ENCODE assay signal across 33 cellular contexts in genomic region chr20:16824664-16825063, GRCh38.
"Had no signal": no experiment of that assay in that cellular context is flagged by ENCODE, and none has a peak within 500 bp of the region (broad histone marks: within the 10 kb centered on the region; RNA-seq: fewer than 3 reads in every experiment).

No MANE protein-coding gene starts in this region.

- H3K9me3 ChIP-seq: adrenal gland, ascending aorta, body of pancreas had no signal

- ATAC-seq: activated naive CD4-positive, alpha-beta T cell treated with anti-CD3 and anti-CD28 coated beads, Interleukin-2, amount 50 U/mL, for 72 hours; activated naive CD8-positive, alpha-beta T cell treated with anti-CD3 and anti-CD28 coated beads, Interleukin-2, amount 50 U/mL, for 24 hours; activated T-cell treated with anti-CD3 and anti-CD28 coated beads, Interleukin-2, amount 50 U/mL, for 4 hours; activated T-cell treated with anti-CD3 and anti-CD28 coated beads, Interleukin-2, amount 50 U/mL, for 72 hours; activated T-helper 17 cell treated with anti-CD3 and anti-CD28 coated beads, Interleukin-2, amount 50 U/mL, for 72 hours; body of pancreas had no signal

- H3K27me3 ChIP-seq: adrenal gland, ascending aorta, body of pancreas, brain microvascular endothelial cell, breast epithelium, cardiac muscle cell had no signal

- H3K27ac ChIP-seq: adrenal gland, ascending aorta, body of pancreas, brain microvascular endothelial cell, breast epithelium, cardiac muscle cell had no signal

- H3K36me3 ChIP-seq: adrenal gland, ascending aorta, brain microvascular endothelial cell, breast epithelium, cardiac muscle cell had no signal

- H3K4me1 ChIP-seq: adrenal gland, ascending aorta, body of pancreas, breast epithelium had no signal

- H3K4me3 ChIP-seq: adrenal gland, ascending aorta, body of pancreas, breast epithelium, cardiac muscle cell had no signal

- DNase-seq: activated effector memory CD4-positive, alpha-beta T cell treated with anti-CD3 and anti-CD28 coated beads, Interleukin-2, amount 50 U/mL, for 16 hours; activated effector memory CD4-positive, alpha-beta T cell treated with Interleukin-2 at 50 U/mL for 16 hours; activated gamma-delta T cell; activated gamma-delta T cell treated with Interleukin-2 at 50 U/mL for 16 hours; activated naive CD4-positive, alpha-beta T cell; activated naive CD4-positive, alpha-beta T cell treated with anti-CD3 and anti-CD28 coated beads for 36 hours; activated naive CD4-positive, alpha-beta T cell treated with anti-CD3 and anti-CD28 coated beads, Interleukin-2, amount 10 ng/mL, durations not matched to agents 7 days and 5 days; activated naive CD4-positive, alpha-beta T cell treated with anti-CD3 and anti-CD28 coated beads, Interleukin-2, amount 50 U/mL, for 16 hours; activated naive CD4-positive, alpha-beta T cell treated with Interleukin-2 at 50 U/mL for 16 hours; activated naive CD8-positive, alpha-beta T cell treated with anti-CD3 and anti-CD28 coated beads for 36 hours; activated naive CD8-positive, alpha-beta T cell treated with anti-CD3 and anti-CD28 coated beads, Interleukin-2, amount 10 ng/mL, durations not matched to agents 7 days and 5 days; activated naive CD8-positive, alpha-beta T cell treated with anti-CD3 and anti-CD28 coated beads, Interleukin-2, amount 50 U/mL, for 24 hours; activated T-cell treated with anti-CD3 and anti-CD28 coated beads, Interleukin-2, amount 50 U/mL, for 24 hours; activated T-cell treated with anti-CD3 and anti-CD28 coated beads, Interleukin-2, amount 50 U/mL, for 4 hours; activated T-cell treated with anti-CD3 and anti-CD28 coated beads, Interleukin-2, amount 50 U/mL, for 48 hours; activated T-cell treated with anti-CD3 and anti-CD28 coated beads, Interleukin-2, amount 50 U/mL, for 72 hours; adrenal gland; amniotic stem cell; amygdala; anterior cingulate cortex; aorta; body of pancreas; brain microvascular endothelial cell; caudate nucleus; central memory CD4-positive, alpha-beta T cell; cerebellar nuclear complex had no signal

- FAIRE-seq: astrocyte, bronchial epithelial cell had no signal
